In the genomic region with DNA sequence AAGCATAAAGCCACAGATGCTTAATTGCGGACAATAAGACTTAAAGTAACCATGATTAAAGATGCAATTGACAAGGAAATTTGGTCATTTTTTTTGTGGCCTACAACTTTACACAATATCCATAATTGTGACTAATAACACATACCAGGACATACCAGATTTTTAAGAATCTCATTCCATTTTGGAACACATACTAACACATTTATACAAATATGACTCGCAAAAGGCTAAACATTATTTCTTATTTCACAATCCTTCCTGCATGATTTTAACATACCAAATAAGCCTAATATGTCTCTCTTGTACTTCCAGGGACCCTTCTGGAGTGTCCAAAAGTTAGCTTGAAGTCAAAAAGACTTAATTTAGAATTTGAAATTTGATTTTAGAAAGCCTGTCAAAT, we compare ENCODE assay signal across 17 cellular contexts.
"Had no signal": no experiment of that assay in that cellular context is flagged by ENCODE, and none has a peak within 500 bp of the region (broad histone marks: within the 10 kb centered on the region; RNA-seq: fewer than 3 reads in every experiment).

No MANE protein-coding gene starts in this region.

- H3K36me3 ChIP-seq: suprapubic skin, transverse colon had no signal

- ATAC-seq: activated naive CD4-positive, alpha-beta T cell treated with anti-CD3 and anti-CD28 coated beads, Interleukin-2, amount 50 U/mL, for 72 hours; mucosa of descending colon; stimulated activated naive CD8-positive, alpha-beta T cell treated with anti-CD3 and anti-CD28 coated beads, Interleukin-15, Interleukin-2, amounts not matched to agents 100 U/mL and 50 U/mL, for 24 hours had no signal

- H3K27me3 ChIP-seq: dorsolateral prefrontal cortex, suprapubic skin, transverse colon had no signal

- H3K9me3 ChIP-seq: mucosa of descending colon, suprapubic skin, transverse colon had no signal

- H3K27ac ChIP-seq: dorsolateral prefrontal cortex, epithelial cell of prostate, suprapubic skin, transverse colon, VCaP had no signal

- H3K4me3 ChIP-seq: dorsolateral prefrontal cortex, mucosa of descending colon, suprapubic skin, transverse colon had no signal

- DNase-seq: activated CD4-positive, alpha-beta T cell treated with anti-CD3 and anti-CD28 coated beads for 1 hour; activated CD8-positive, alpha-beta memory T cell treated with anti-CD3 and anti-CD28 coated beads for 24 hours; activated CD8-positive, alpha-beta memory T cell treated with anti-CD3 and anti-CD28 coated beads, Interleukin-2, amount 50 U/mL, for 48 hours; activated gamma-delta T cell treated with Interleukin-2 at 50 U/mL for 16 hours; amniotic stem cell; dorsolateral prefrontal cortex; mesenchymal stem cell; mucosa of descending colon; naive B cell; retina; stimulated activated CD4-positive, alpha-beta T cell treated with anti-CD3 and anti-CD28 coated beads, Interleukin-2, amount 100 ng/mL, for 24 hours; stimulated activated naive CD8-positive, alpha-beta T cell treated with anti-CD3 and anti-CD28 coated beads, Interleukin-15, Interleukin-2, amounts not matched to agents 100 U/mL and 50 U/mL, for 24 hours; transverse colon had no signal

- H3K4me1 ChIP-seq: suprapubic skin, transverse colon had no signal
